Comparison of ENCODE assay signal across 1 cellular context in genomic region chr6:37779111-37779800, GRCh38.
TF ChIP-seq lines count a peak whose summit lies in the region.

No MANE protein-coding gene starts in this region.

TF ChIP-seq in H1, 55 proteins besides CTCF, POLR2A, EP300 and RAD21:
- TF ChIP-seq TBP (IDR thresholded peaks at IDR 0.05; ENCODE audit: low read depth, low read length) (no peak), RFX5 (IDR thresholded peaks at IDR 0.05; ENCODE audit: borderline replicate concordance, low read depth, low read length) (no peak), TEAD4 (IDR thresholded peaks at IDR 0.05; ENCODE audit: low read depth, low read length) (no peak), YY1 (IDR thresholded peaks at IDR 0.05; ENCODE audit: low read depth, low read length) (no peak), BACH1 (IDR thresholded peaks at IDR 0.05; ENCODE audit: low read length) (no peak), TAF1 (IDR thresholded peaks at IDR 0.05; ENCODE audit: low read depth, low read length) (no peak), CEBPB (IDR thresholded peaks at IDR 0.05; ENCODE audit: low read depth, low read length) (no peak), CTBP2 (IDR thresholded peaks at IDR 0.05; ENCODE audit: borderline replicate concordance, insufficient read depth, insufficient read length, low read length) (no peak), ZNF274 (IDR thresholded peaks at IDR 0.05; ENCODE audit: borderline replicate concordance, extremely low read depth, low read length) (no peak), CBX8 (IDR thresholded peaks at IDR 0.05; ENCODE audit: borderline replicate concordance, low read depth, low read length) (no peak), GABPA (IDR thresholded peaks at IDR 0.05; ENCODE audit: borderline replicate concordance, insufficient read depth, low read length) (no peak), POU5F1 (IDR thresholded peaks at IDR 0.05; ENCODE audit: low read depth, low read length) (no peak), KDM1A (IDR thresholded peaks at IDR 0.05; ENCODE audit: borderline replicate concordance, low read length) (no peak), MAFK (IDR thresholded peaks at IDR 0.05; ENCODE audit: low read depth, low read length) (no peak), JUN (IDR thresholded peaks at IDR 0.05; ENCODE audit: low read depth, low read length) (no peak)
- TF ChIP-seq, protein P1, sequence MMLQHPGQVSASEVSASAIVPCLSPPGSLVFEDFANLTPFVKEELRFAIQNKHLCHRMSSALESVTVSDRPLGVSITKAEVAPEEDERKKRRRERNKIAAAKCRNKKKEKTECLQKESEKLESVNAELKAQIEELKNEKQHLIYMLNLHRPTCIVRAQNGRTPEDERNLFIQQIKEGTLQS (IDR thresholded peaks at IDR 0.05; ENCODE audit: insufficient read depth, low read depth, low read length): no peak
